ENCODE assay signal across 24 cellular contexts in genomic region chr5:2902742-2903297, GRCh38.
"Had no signal": no experiment of that assay in that cellular context is flagged by ENCODE, and none has a peak within 500 bp of the region (broad histone marks: within the 10 kb centered on the region; RNA-seq: fewer than 3 reads in every experiment).

No MANE protein-coding gene starts in this region.

- H3K9me3 ChIP-seq: adrenal gland, MG63, Peyer's patch, SJCRH30, SK-N-SH had no signal

- H3K27me3 ChIP-seq: adrenal gland, MG63, Peyer's patch, SJCRH30 had no signal

- H3K4me1 ChIP-seq: adrenal gland, Peyer's patch, SJCRH30 had no signal

- H3K36me3 ChIP-seq: adrenal gland, MG63, Peyer's patch, SJCRH30 had no signal

- DNase-seq: activated CD4-positive, alpha-beta memory T cell treated with anti-CD3 and anti-CD28 coated beads for 36 hours; activated CD4-positive, alpha-beta T cell treated with anti-CD3 and anti-CD28 coated beads, Interleukin-2, amount 10 ng/mL, durations not matched to agents 7 days and 5 days; activated CD4-positive, CD25-positive, alpha-beta regulatory T cell; activated CD8-positive, alpha-beta memory T cell treated with anti-CD3 and anti-CD28 coated beads for 24 hours; activated naive CD4-positive, alpha-beta T cell treated with anti-CD3 and anti-CD28 coated beads, Interleukin-2, amount 50 U/mL, for 16 hours; activated naive CD8-positive, alpha-beta T cell treated with anti-CD3 and anti-CD28 coated beads, Interleukin-2, amount 10 ng/mL, durations not matched to agents 7 days and 5 days; activated T-cell treated with anti-CD3 and anti-CD28 coated beads, Interleukin-2, amount 50 U/mL, for 48 hours; anterior cingulate cortex; MG63; MV-4-11; NCI-H1092 treated with DMSO at 0.1 percent for 48 hours; NCI-H1417 treated with DMSO at 0.1 percent for 48 hours; NCI-H1694; NCI-H2029; NCI-H345; NCI-H510A treated with DMSO at 0.1 percent for 48 hours; Peyer's patch; Right ventricle myocardium superior; SJCRH30; SK-N-SH; T-helper 1 cell had no signal

- H3K4me3 ChIP-seq: adrenal gland, MG63, Peyer's patch, SJCRH30 had no signal

- H3K27ac ChIP-seq: adrenal gland, Peyer's patch, RWPE1, SJCRH30, VCaP had no signal
